12 cellular contexts compared by ENCODE assay signal in genomic region chr11:73344191-73344607, GRCh38. TPM values are rescaled to one million over a fixed set of nuclear protein-coding genes. Genes with fewer than 3 reads are reported as not detected.
DNase-seq lines count a peak whose midpoint lies in the region; ATAC-seq and TF ChIP-seq lines count a peak whose summit lies in the region.
"Had no signal": no experiment of that assay in that cellular context is flagged by ENCODE, and none has a peak within 500 bp of the region (broad histone marks: within the 10 kb centered on the region; RNA-seq: fewer than 3 reads in every experiment).

No MANE protein-coding gene starts in this region.

- H3K9me3 ChIP-seq in neural cell (ENCODE audit: low read length) (no peaks in the 10 kb centered on the region), thyroid gland (no peaks in the 10 kb centered on the region)

- TF ChIP-seq CTCF in neural cell (IDR thresholded peaks at IDR 0.05; ENCODE audit: poor library complexity, severe bottlenecking) (no peak), thyroid gland (IDR thresholded peaks at IDR 0.05) (no peak)

- WGBS in thyroid gland, 2 donors: 56 to 75% methylated on average over 14 to 19 of the region's 20 CpGs

- peak in 2 of 3 experiments; percentile 24 to 48 for DNase-seq in NCI-H1417 (lab: John Stamatoyannopoulos, UW)
- DNase-seq in NCI-H1417 treated with DMSO at 0.1 percent for 48 hours (lab: John Stamatoyannopoulos, UW): no peak
- DNase-seq in head of caudate nucleus: peak; percentile 57 to 93 (median 84)
- peak; percentile 55 to 71 for DNase-seq in thyroid gland
- DNase-seq in posterior vena cava (ENCODE audit: low spot score): no peak
- no peak for DNase-seq in activated naive CD4-positive, alpha-beta T cell treated with anti-CD3 and anti-CD28 coated beads, Interleukin-2, amount 50 U/mL, for 72 hours (ENCODE audit: low spot score in 2 of 2)
- DNase-seq: foreskin fibroblast, NCI-H226, T1000 had no signal

- H3K36me3 ChIP-seq in neural cell (ENCODE audit: insufficient read depth, low read length): no peaks in the 10 kb centered on the region
- H3K36me3 ChIP-seq in thyroid gland: no peaks in the 10 kb centered on the region

- TF ChIP-seq POLR2A in thyroid gland (IDR thresholded peaks at IDR 0.05): no peak

- no peaks in the 10 kb centered on the region for H3K9me2 ChIP-seq in neural cell (ENCODE audit: insufficient read depth, low read length)

- peak overlapping the region; percentile 52 for H3K4me3 ChIP-seq in neural cell (ENCODE audit: low read length)
- no peak overlapping the region for H3K4me3 ChIP-seq in thyroid gland (replicated peaks in 1 of 3)

- peak overlapping the region; percentile 65 for H3K9ac ChIP-seq in neural cell (ENCODE audit: low read length)

- no peak for TF ChIP-seq RAD21 in neural cell (conservative IDR thresholded peaks at IDR 0.05)

- no peaks in the 10 kb centered on the region for H3K36me3 Mint-ChIP-seq in activated naive CD4-positive, alpha-beta T cell treated with anti-CD3 and anti-CD28 coated beads, Interleukin-2, amount 50 U/mL, for 72 hours
- H3K36me3 Mint-ChIP-seq: activated naive CD8-positive, alpha-beta T cell had no signal

- H3K9me3 Mint-ChIP-seq in activated naive CD4-positive, alpha-beta T cell treated with anti-CD3 and anti-CD28 coated beads, Interleukin-2, amount 50 U/mL, for 72 hours: no peaks in the 10 kb centered on the region

- peak overlapping the region; percentile 39 for H3K4me2 ChIP-seq in neural cell (ENCODE audit: low read length)

- intact Hi-C loops in head of caudate nucleus (cut with DNase I) (no loop called here), thyroid gland (cut with DNase I) (loop anchor here (5.0 kb wide), 1 partner anchor 48 kb away; no protein-coding TSS in a partner anchor), posterior vena cava (cut with DNase I) (no loop called here)

- no peak for ATAC-seq in GM21367 (IDR thresholded peaks at IDR 0.05; ENCODE audit: unreplicated experiment)
- no peak for ATAC-seq in activated naive CD4-positive, alpha-beta T cell treated with anti-CD3 and anti-CD28 coated beads, Interleukin-2, amount 50 U/mL, for 72 hours

- peak; percentile 93 for TF ChIP-seq EP300 in neural cell (conservative IDR thresholded peaks at IDR 0.05; ENCODE audit: poor library complexity, severe bottlenecking)

- no peaks in the 10 kb centered on the region for H4K20me1 ChIP-seq in neural cell (ENCODE audit: insufficient read depth)

- no peaks in the 10 kb centered on the region for H3F3A ChIP-seq in neural cell (ENCODE audit: insufficient read depth, low read length, poor library complexity, severe bottlenecking)

- peak overlapping the region; percentile 74 for H3K27ac ChIP-seq in neural cell (ENCODE audit: low read length)
- H3K27ac ChIP-seq in thyroid gland: no peak overlapping the region

- H2AFZ ChIP-seq in neural cell (ENCODE audit: low read depth, low read length): peak overlapping the region; percentile 21

- H3K79me2 ChIP-seq in neural cell (replicated peaks; ENCODE audit: insufficient read depth, low read length): peaks cover 7% of the 10 kb centered on the region

- no peak overlapping the region for H3K27ac Mint-ChIP-seq in activated naive CD4-positive, alpha-beta T cell treated with anti-CD3 and anti-CD28 coated beads, Interleukin-2, amount 50 U/mL, for 72 hours
- H3K27ac Mint-ChIP-seq: activated naive CD8-positive, alpha-beta T cell had no signal

- peaks cover 22 to 32% of the 10 kb centered on the region in 2 donors for H3K4me1 ChIP-seq in thyroid gland

- H3K27me3 ChIP-seq in neural cell (ENCODE audit: insufficient read depth, low read depth, low read length) (no peaks in the 10 kb centered on the region), thyroid gland (no peaks in the 10 kb centered on the region)

TF ChIP-seq in neural cell, 6 proteins besides CTCF, POLR2A, EP300 and RAD21:
- peak; percentile 79 for TF ChIP-seq POLR2AphosphoS5 (IDR thresholded peaks at IDR 0.05)
- TF ChIP-seq MXI1 (conservative IDR thresholded peaks at IDR 0.05; ENCODE audit: poor library complexity, severe bottlenecking): peak; percentile 54
- TF ChIP-seq TAF1 (IDR thresholded peaks at IDR 0.05; ENCODE audit: low read depth): no peak
- TF ChIP-seq REST (IDR thresholded peaks at IDR 0.05; ENCODE audit: borderline replicate concordance): peak; percentile 50
- no peak for TF ChIP-seq EZH2 (IDR thresholded peaks at IDR 0.05; ENCODE audit: borderline replicate concordance, insufficient read depth, low read length, poor library complexity, severe bottlenecking)
- TF ChIP-seq SMC3 (conservative IDR thresholded peaks at IDR 0.05; ENCODE audit: poor library complexity): no peak

RNA-seq across cellular contexts. Expression of gene RELT, which starts 32.0 kb away (rescaled TPM):
- polyA plus RNA-seq in neural cell: 12.4 and 13.0 TPM in 2 replicates
- polyA minus RNA-seq in neural cell: 7.8 and 8.2 TPM in 2 replicates
- total RNA-seq in thyroid gland: 1 to 10 TPM; 1.6 to 3.5 (median 1.9) TPM
- 10 to 100 TPM in 1 of 2 donors, 1 to 10 TPM in 1; 6.3 to 10.8 TPM for total RNA-seq in posterior vena cava
- total RNA-seq in activated naive CD4-positive, alpha-beta T cell treated with anti-CD3 and anti-CD28 coated beads, Interleukin-2, amount 50 U/mL, for 72 hours: 10 to 100 TPM; 23.2 to 28.2 TPM

RNA-seq across cellular contexts. Expression of gene ARHGEF17, which starts 36.1 kb away (rescaled TPM):
- polyA plus RNA-seq in neural cell: 7.0 and 7.9 TPM in 2 replicates
- polyA minus RNA-seq in neural cell: 3.8 and 9.3 TPM in 2 replicates
- total RNA-seq in thyroid gland (100 to 1,000 TPM in 1 of 4 donors, 10 to 100 TPM in 3; 54.0 to 125 (median 61.4) TPM), posterior vena cava (10 to 100 TPM; 88.6 to 99.1 TPM)
- total RNA-seq in activated naive CD4-positive, alpha-beta T cell treated with anti-CD3 and anti-CD28 coated beads, Interleukin-2, amount 50 U/mL, for 72 hours: under 1 TPM; 0.02 to 0.16 TPM

Comparison
In these comparisons a context has a peak if more than half of its experiments do, and no peak if none do; other contexts are left out.
1. DNase-seq: peak in NCI-H1417 (2 of 3), head of caudate nucleus (42 of 42) and thyroid gland (2 of 2); none in NCI-H1417 treated with DMSO at 0.1 percent for 48 hours (single experiment), posterior vena cava (single experiment) and activated naive CD4-positive, alpha-beta T cell treated with anti-CD3 and anti-CD28 coated beads, Interleukin-2, amount 50 U/mL, for 72 hours (0 of 2).
2. RNA of gene ARHGEF17, which starts 36.1 kb away (total RNA-seq): 88.6 to 99.1 TPM in posterior vena cava and 54.0 to 125 TPM in thyroid gland; 0.02 to 0.16 TPM in activated naive CD4-positive, alpha-beta T cell treated with anti-CD3 and anti-CD28 coated beads, Interleukin-2, amount 50 U/mL, for 72 hours; every median in the first group is over 10 times any median in the second.